ENCODE assay signal across 8 cellular contexts in genomic region chrX:130170752-130171445, GRCh38. TPM values are rescaled to one million over a fixed set of nuclear protein-coding genes. Genes with fewer than 3 reads are reported as not detected.
DNase-seq lines count a peak whose midpoint lies in the region; ATAC-seq and TF ChIP-seq lines count a peak whose summit lies in the region.

No MANE protein-coding gene starts in this region.

- TF ChIP-seq EP300 in stomach (IDR thresholded peaks at IDR 0.05): no peak

- H3K36me3 Mint-ChIP-seq in endothelial cell (ENCODE audit: low read depth, unreplicated experiment): no peaks in the 10 kb centered on the region

- TF ChIP-seq CTCF in AG10803 (conservative IDR thresholded peaks at IDR 0.05; ENCODE audit: low read length): no peak
- no peak for TF ChIP-seq CTCF in endothelial cell (IDR thresholded peaks at IDR 0.05; ENCODE audit: unreplicated experiment)
- TF ChIP-seq CTCF in stomach (IDR thresholded peaks at IDR 0.05): no peak

- intact Hi-C loops in stomach (cut with DNase I; ENCODE audit: low total_unique reads): no loop called here

- H3K36me3 ChIP-seq in muscle layer of duodenum (ENCODE audit: control insufficient read depth in 1 of 2, insufficient read depth in 2 of 2, low read length in 2 of 2): no peaks in the 10 kb centered on the region
- no peaks in the 10 kb centered on the region for H3K36me3 ChIP-seq in stomach

- ATAC-seq in GM18907 (IDR thresholded peaks at IDR 0.05; ENCODE audit: unreplicated experiment): peak; percentile 71
- ATAC-seq in HG03139 (IDR thresholded peaks at IDR 0.05; ENCODE audit: unreplicated experiment): peak; percentile 72

- H3K27ac Mint-ChIP-seq in endothelial cell (ENCODE audit: unreplicated experiment): no peak overlapping the region

- peak overlapping the region; percentile 87 for H3K4me3 Mint-ChIP-seq in endothelial cell (ENCODE audit: unreplicated experiment)

- H3K27ac ChIP-seq in muscle layer of duodenum (ENCODE audit: low read length): no peak overlapping the region
- peak overlapping the region in 2 of 5 donors; percentile 39 to 74 for H3K27ac ChIP-seq in stomach

- H3K4me3 ChIP-seq in AG10803 (ENCODE audit: low read length) (peak overlapping the region; percentile 55), muscle layer of duodenum (ENCODE audit: low read depth in 1 of 2, low read length in 2 of 2) (peak overlapping the region; percentile 44 to 71), stomach (peak overlapping the region; percentile 42 to 60 (median 50))

- DNase-seq in AG10803 (ENCODE audit: low read depth): no peak
- DNase-seq in NCI-H524 (lab: John Stamatoyannopoulos, UW): peak; percentile 93 to 95
- DNase-seq in activated CD8-positive, alpha-beta memory T cell treated with anti-CD3 and anti-CD28 coated beads for 4 hours (ENCODE audit: low read depth in 2 of 2): peak; percentile 22 to 26
- peak; percentile 19 for DNase-seq in endothelial cell (ENCODE audit: low spot score)
- DNase-seq in stomach: peak; percentile 31

- H3K9me3 Mint-ChIP-seq in endothelial cell (ENCODE audit: unreplicated experiment): no peaks in the 10 kb centered on the region

- WGBS in stomach, 5 donors: 3 to 35% (median 10%) methylated on average over 8 to 36 of the region's 36 CpGs

- TF ChIP-seq POLR2A in stomach (IDR thresholded peaks at IDR 0.05): no peak

- peaks cover 5% of the 10 kb centered on the region for H3K27me3 Mint-ChIP-seq in endothelial cell (ENCODE audit: unreplicated experiment)

- H3K4me1 ChIP-seq in muscle layer of duodenum (ENCODE audit: control insufficient read depth in 1 of 2, insufficient read depth in 2 of 2, low read length in 2 of 2) (peaks cover 0 to 11% of the 10 kb centered on the region in 2 donors), stomach (peaks cover 0 to 46% (median 18%) of the 10 kb centered on the region in 4 donors)

- H3K9me3 ChIP-seq in muscle layer of duodenum (ENCODE audit: control insufficient read depth in 1 of 2, low read length in 2 of 2) (no peaks in the 10 kb centered on the region), stomach (peaks cover 0 to 5% (median 0%) of the 10 kb centered on the region in 4 donors)

- peaks cover 29% of the 10 kb centered on the region for H3K4me1 Mint-ChIP-seq in endothelial cell (ENCODE audit: unreplicated experiment)

- H3K27me3 ChIP-seq in muscle layer of duodenum (ENCODE audit: low read depth, low read length) (no peaks in the 10 kb centered on the region), stomach (peaks cover 0 to 11% (median 0%) of the 10 kb centered on the region in 3 donors)

RNA-seq across cellular contexts. Expression of gene RAB33A, which starts 0.9 kb away (rescaled TPM):
- total RNA-seq in endothelial cell (ENCODE audit: unreplicated experiment) (4.1 TPM), stomach (1 to 10 TPM in 1 of 5 donors, not detected in 4; 1.7 TPM)
- polyA plus RNA-seq in stomach: 1 to 10 TPM in 1 of 3 donors, under 1 TPM in 2; 0.75 to 1.1 (median 0.75) TPM

RNA-seq across cellular contexts. Expression of gene AIFM1, which starts 5.3 kb away (rescaled TPM):
- total RNA-seq in endothelial cell (ENCODE audit: unreplicated experiment): 39.9 TPM
- 10 to 100 TPM in 4 of 5 donors, 1 to 10 TPM in 1; 2.9 to 29.6 (median 22.0) TPM for total RNA-seq in stomach
- 10 to 100 TPM; 24.7 to 33.5 (median 31.5) TPM for polyA plus RNA-seq in stomach
